Comparison of ENCODE assay signal across 8 cellular contexts in genomic region chr17:9644910-9645751, GRCh38. TPM values are rescaled to one million over a fixed set of nuclear protein-coding genes. Genes with fewer than 3 reads are reported as not detected.
A peak's percentile ranks its signal among the peaks of the same experiment; 100 is the strongest.
DNase-seq lines count a peak whose midpoint lies in the region; ATAC-seq and TF ChIP-seq lines count a peak whose summit lies in the region.

Gene USP43 (plus strand): TSS chr17:9645517. CDS start chr17:9645633, 116 bp downstream.

- TF ChIP-seq POLR2A in testis (IDR thresholded peaks at IDR 0.05) = no peak

- H3K27me3 ChIP-seq in HAP-1 (ENCODE audit: low read depth) = no peaks in the 10 kb centered on the region
- no peaks in the 10 kb centered on the region for H3K27me3 ChIP-seq in RWPE2 (ENCODE audit: insufficient read depth, poor library complexity, severe bottlenecking)
- no peaks in the 10 kb centered on the region for H3K27me3 ChIP-seq in colonic mucosa
- H3K27me3 ChIP-seq in testis = no peaks in the 10 kb centered on the region

- H3K27ac Mint-ChIP-seq in memory B cell = no peak within 1 kb of the TSS

- no peaks in the 10 kb centered on the region for H3K36me3 Mint-ChIP-seq in memory B cell

- 0 to 1% methylated on average over 5 to 33 of the region's 72 CpGs for WGBS in testis, 2 donors

- no peaks in the 10 kb centered on the region for H3K9me3 Mint-ChIP-seq in memory B cell

- no peaks in the 10 kb centered on the region for H3K9me3 ChIP-seq in HAP-1
- no peaks in the 10 kb centered on the region for H3K9me3 ChIP-seq in RWPE2 (ENCODE audit: severe bottlenecking)
- no peaks in the 10 kb centered on the region for H3K9me3 ChIP-seq in colonic mucosa
- H3K9me3 ChIP-seq in testis = no peaks in the 10 kb centered on the region

- peaks cover 9% of the 10 kb centered on the region for H3K4me1 Mint-ChIP-seq in memory B cell

- in situ Hi-C loops in HAP-1 (cut with MboI; ENCODE audit: low sequenced_read_pairs) = no loop called here

- intact Hi-C loops in colonic mucosa (cut with DNase I) = no loop called here
- intact Hi-C loops in testis (cut with DNase I; ENCODE audit: low total_unique reads) = no loop called here

- H3K9ac ChIP-seq in colonic mucosa (ENCODE audit: low read depth in 2 of 2, low read length in 2 of 2) = peak within 1 kb of the TSS; percentile 80 to 89

- ATAC-seq in RWPE2 (ENCODE audit: low read depth) (peak; percentile 69), memory B cell (ENCODE audit: low read depth) (peak; percentile 32), HG03469 (IDR thresholded peaks at IDR 0.05; ENCODE audit: unreplicated experiment) (no peak)

- H3K36me3 ChIP-seq in HAP-1 (replicated peaks) (no peaks in the 10 kb centered on the region), RWPE2 (ENCODE audit: low read depth) (no peaks in the 10 kb centered on the region), colonic mucosa (no peaks in the 10 kb centered on the region), testis (ENCODE audit: low read depth, missing control alignments) (no peaks in the 10 kb centered on the region)

- TF ChIP-seq CTCF in RWPE2 (IDR thresholded peaks at IDR 0.05; ENCODE audit: poor library complexity, severe bottlenecking) (no peak), colonic mucosa (IDR thresholded peaks at IDR 0.05) (no peak), testis (IDR thresholded peaks at IDR 0.05) (no peak)

- peak within 1 kb of the TSS; percentile 72 for H3K4me3 Mint-ChIP-seq in memory B cell

- peak within 1 kb of the TSS; percentile 90 for H3K27ac ChIP-seq in RWPE2 (ENCODE audit: poor library complexity, severe bottlenecking)
- H3K27ac ChIP-seq in colonic mucosa = peak within 1 kb of the TSS; percentile 94
- peak within 1 kb of the TSS in 1 of 2 donors; percentile 8 for H3K27ac ChIP-seq in testis

- H3K4me1 ChIP-seq in HAP-1 = peaks cover 21% of the 10 kb centered on the region
- H3K4me1 ChIP-seq in RWPE2 (ENCODE audit: insufficient read depth, poor library complexity, severe bottlenecking) = peaks cover 20% of the 10 kb centered on the region
- H3K4me1 ChIP-seq in colonic mucosa = no peaks in the 10 kb centered on the region
- no peaks in the 10 kb centered on the region for H3K4me1 ChIP-seq in testis

- DNase-seq in COLO668 (lab: John Stamatoyannopoulos, UW; ENCODE audit: unreplicated experiment) = peak; percentile 69
- DNase-seq in HAP-1 (ENCODE audit: low spot score in 2 of 2) = peak; percentile 37 to 76
- peak; percentile 73 for DNase-seq in RWPE2 (ENCODE audit: low spot score)
- DNase-seq in colonic mucosa = peak; percentile 81
- DNase-seq in memory B cell (ENCODE audit: low spot score in 2 of 2) = no peak
- DNase-seq in testis = peak; percentile 33
- no peak for DNase-seq in dermis blood vessel endothelial cell

- peak within 1 kb of the TSS; percentile 44 for H3K4me3 ChIP-seq in HAP-1
- H3K4me3 ChIP-seq in RWPE2 (ENCODE audit: severe bottlenecking) = peak within 1 kb of the TSS; percentile 87
- peak within 1 kb of the TSS; percentile 64 for H3K4me3 ChIP-seq in colonic mucosa
- H3K4me3 ChIP-seq in testis = peak within 1 kb of the TSS; percentile 56 to 61

- H3K27me3 Mint-ChIP-seq in memory B cell = peaks cover 23% of the 10 kb centered on the region

RNA-seq across cellular contexts. Expression of gene USP43, which starts in this region (rescaled TPM):
- total RNA-seq in colonic mucosa (10 to 100 TPM; 14.2 to 15.6 TPM), testis (1 to 10 TPM; 6.4 to 7.2 TPM), dermis blood vessel endothelial cell (under 0.01 and 0.19 TPM in 2 replicates)
- polyA plus RNA-seq in testis (ENCODE audit: insufficient read depth, low read depth, low replicate concordance) = 4.6 TPM

Comparison
In these comparisons a context has a peak if more than half of its experiments do, and no peak if none do; other contexts are left out.
1. DNase-seq: peak in COLO668 (single experiment), HAP-1 (2 of 2), RWPE2 (single experiment), colonic mucosa (single experiment) and testis (single experiment); none in memory B cell (0 of 2) and dermis blood vessel endothelial cell (single experiment).
2. Peak in every context shown above with its lines, with median percentiles within 50 percentile points of each other: H3K4me3 ChIP-seq.